In the genomic region with DNA sequence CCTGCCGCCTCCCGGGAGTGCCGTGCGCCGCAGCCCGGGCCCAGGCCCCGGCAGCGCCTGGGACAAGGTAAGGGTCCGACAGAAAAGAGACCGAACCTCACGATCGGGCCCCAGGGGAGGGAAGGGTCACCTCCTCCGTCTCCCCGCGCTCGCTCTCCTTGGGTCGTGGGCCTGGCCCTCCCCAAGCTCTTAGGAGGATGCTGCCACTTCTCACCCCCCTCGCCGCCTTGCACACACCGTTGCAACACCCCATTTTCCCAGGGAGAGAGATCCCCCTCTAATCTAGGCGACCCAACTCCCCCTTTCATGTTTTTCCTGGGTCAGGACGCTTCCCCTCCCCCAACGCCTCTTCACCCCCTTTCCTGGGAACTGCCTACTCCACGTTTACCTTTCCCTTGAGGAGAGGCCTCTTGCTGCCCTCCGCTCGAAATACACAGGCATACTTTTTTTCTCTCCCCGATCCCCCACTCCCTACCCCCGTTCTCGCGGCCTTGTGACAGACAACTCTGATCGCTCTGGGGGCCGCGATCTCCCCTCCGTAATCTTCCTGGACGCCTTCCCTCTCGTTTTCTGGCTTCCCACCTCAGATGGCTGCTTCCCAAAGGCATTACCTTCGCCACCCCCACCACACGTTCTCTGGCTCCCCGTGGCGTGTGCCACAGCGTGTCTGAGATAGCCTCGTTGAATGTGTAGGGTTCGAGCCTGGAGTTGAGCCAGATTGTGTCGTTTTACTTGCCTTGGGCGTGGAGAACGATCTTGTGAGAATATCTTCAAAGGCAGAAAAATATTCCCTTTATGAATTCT, we compare ENCODE assay signal across 8 cellular contexts. TPM values are rescaled to one million over a fixed set of nuclear protein-coding genes. Genes with fewer than 3 reads are reported as not detected.
DNase-seq lines count a peak whose midpoint lies in the region; ATAC-seq lines count a peak whose summit lies in the region.

No MANE protein-coding gene starts in this region.

- no peaks in the 10 kb centered on the region for H3K27me3 Mint-ChIP-seq in activated CD4-positive, alpha-beta T cell treated with anti-CD3 and anti-CD28 coated beads, Interleukin-2, amount 10 ng/mL, durations not matched to agents 24 days and 14 days

- DNase-seq in DMS79 treated with DMSO at 0.1 percent for 48 hours (lab: John Stamatoyannopoulos, UW) (peak; percentile 33), ecto neural progenitor cell (ENCODE audit: low spot score) (peak; percentile 58), medulla oblongata (ENCODE audit: extremely low spot score) (peak; percentile 52)
- peak; percentile 82 for DNase-seq in activated CD4-positive, alpha-beta T cell treated with anti-CD3 and anti-CD28 coated beads, Interleukin-2, amount 10 ng/mL, durations not matched to agents 24 days and 14 days
- peak in 5 of 6 experiments; percentile 45 to 70 (median 47) for DNase-seq in stimulated activated naive CD4-positive, alpha-beta T cell (lab: John Stamatoyannopoulos, UW)

- intact Hi-C loops in activated CD4-positive, alpha-beta T cell treated with anti-CD3 and anti-CD28 coated beads, Interleukin-2, amount 10 ng/mL, durations not matched to agents 24 days and 14 days (cut with micrococcal nuclease), result loop anchor here (1.0 to 5.0 kb wide), 9 partner anchors 35 to 1874 kb away; partner anchors contain the start of genes ATG7, BRPF1, CRELD1 and MTMR14

- H3K36me3 Mint-ChIP-seq in activated CD4-positive, alpha-beta T cell treated with anti-CD3 and anti-CD28 coated beads, Interleukin-2, amount 10 ng/mL, durations not matched to agents 24 days and 14 days (ENCODE audit: low read depth), result peaks cover 46% of the 10 kb centered on the region

- peak overlapping the region; percentile 98 for H3K27ac ChIP-seq in KOPT-K1 (ENCODE audit: low read depth, low read length, poor library complexity, severe bottlenecking)

- peak overlapping the region; percentile 100 for H3K4me3 Mint-ChIP-seq in activated CD4-positive, alpha-beta T cell treated with anti-CD3 and anti-CD28 coated beads, Interleukin-2, amount 10 ng/mL, durations not matched to agents 24 days and 14 days

- H3K27ac Mint-ChIP-seq in activated CD4-positive, alpha-beta T cell treated with anti-CD3 and anti-CD28 coated beads, Interleukin-2, amount 10 ng/mL, durations not matched to agents 24 days and 14 days, result peak overlapping the region; percentile 100

- peaks cover 29% of the 10 kb centered on the region for H3K36me3 ChIP-seq in KOPT-K1 (ENCODE audit: insufficient read depth, low read length)

- no peaks in the 10 kb centered on the region for H3K9me3 ChIP-seq in KOPT-K1 (ENCODE audit: insufficient read depth, low read length, poor library complexity, severe bottlenecking)

- no peaks in the 10 kb centered on the region for H3K9me3 Mint-ChIP-seq in activated CD4-positive, alpha-beta T cell treated with anti-CD3 and anti-CD28 coated beads, Interleukin-2, amount 10 ng/mL, durations not matched to agents 24 days and 14 days

- ATAC-seq in HG03025 (IDR thresholded peaks at IDR 0.05; ENCODE audit: low FRiP score, unreplicated experiment), result no peak
- no peak for ATAC-seq in HG03378 (IDR thresholded peaks at IDR 0.05; ENCODE audit: unreplicated experiment)

- peaks cover 59% of the 10 kb centered on the region for H3K4me1 Mint-ChIP-seq in activated CD4-positive, alpha-beta T cell treated with anti-CD3 and anti-CD28 coated beads, Interleukin-2, amount 10 ng/mL, durations not matched to agents 24 days and 14 days

RNA-seq across cellular contexts. Expression of gene SETD5, which starts 0.7 kb away (rescaled TPM):
- 152 and 164 TPM in 2 replicates for total RNA-seq in activated CD4-positive, alpha-beta T cell treated with anti-CD3 and anti-CD28 coated beads, Interleukin-2, amount 10 ng/mL, durations not matched to agents 24 days and 14 days

RNA-seq across cellular contexts. Expression of gene THUMPD3, which starts 35.3 kb away (rescaled TPM):
- 58.6 and 64.2 TPM in 2 replicates for total RNA-seq in activated CD4-positive, alpha-beta T cell treated with anti-CD3 and anti-CD28 coated beads, Interleukin-2, amount 10 ng/mL, durations not matched to agents 24 days and 14 days
